In the genomic region with DNA sequence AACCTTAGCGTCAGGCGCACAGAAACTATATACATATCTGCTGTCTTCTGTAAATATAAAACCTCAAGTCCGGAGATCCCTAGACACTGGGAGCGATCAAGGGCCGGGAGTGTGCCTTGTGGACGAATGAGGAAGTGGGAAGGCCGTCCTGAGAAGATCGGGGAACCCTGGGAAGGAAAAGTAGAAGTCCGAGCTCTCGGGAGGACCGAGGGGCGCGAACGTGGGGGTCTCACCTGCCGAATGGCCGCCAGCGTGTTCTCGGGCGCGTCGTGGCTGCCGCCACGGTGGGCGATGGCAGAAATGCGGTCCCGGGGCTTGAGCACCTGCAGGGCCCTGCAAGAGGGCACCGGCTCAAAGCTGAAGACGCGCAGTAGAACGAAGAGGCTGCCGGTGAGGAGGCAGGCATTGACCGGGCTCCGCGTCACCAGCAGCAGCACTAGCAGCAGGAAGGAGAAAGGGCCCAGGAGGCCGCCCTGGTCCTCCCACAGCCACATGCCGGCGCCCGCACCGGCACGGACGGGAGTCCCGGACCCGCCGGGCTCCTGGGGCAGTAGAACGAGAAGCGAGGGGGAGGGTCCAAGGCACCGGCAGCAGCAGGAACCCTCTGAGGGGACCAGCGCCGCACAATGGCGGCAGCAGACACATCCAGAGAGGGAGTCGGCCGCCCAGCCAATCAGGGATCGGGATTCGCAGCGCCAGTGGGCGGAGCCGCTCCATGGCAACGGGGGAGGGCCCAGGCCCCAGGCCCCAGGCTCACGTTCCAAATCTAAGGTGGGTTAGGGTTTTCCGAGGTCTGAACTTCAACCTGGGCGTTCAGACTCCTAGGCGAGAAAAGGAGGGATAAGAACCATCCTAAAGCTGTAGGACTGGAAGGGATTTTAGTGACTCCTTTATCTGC, we compare ENCODE assay signal across 1 cellular context.
TF ChIP-seq lines count a peak whose summit lies in the region.

A gene with protein sequence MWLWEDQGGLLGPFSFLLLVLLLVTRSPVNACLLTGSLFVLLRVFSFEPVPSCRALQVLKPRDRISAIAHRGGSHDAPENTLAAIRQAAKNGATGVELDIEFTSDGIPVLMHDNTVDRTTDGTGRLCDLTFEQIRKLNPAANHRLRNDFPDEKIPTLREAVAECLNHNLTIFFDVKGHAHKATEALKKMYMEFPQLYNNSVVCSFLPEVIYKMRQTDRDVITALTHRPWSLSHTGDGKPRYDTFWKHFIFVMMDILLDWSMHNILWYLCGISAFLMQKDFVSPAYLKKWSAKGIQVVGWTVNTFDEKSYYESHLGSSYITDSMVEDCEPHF (minus strand): TSS at position 628 of the 898 bp plus-strand sequence. CDS start 134 bp downstream, at position 494.

TF ChIP-seq in HepG2, 621 proteins besides CTCF, POLR2A, EP300 and RAD21 (continued from another document and continues in another):
- TF ChIP-seq, protein P1, sequence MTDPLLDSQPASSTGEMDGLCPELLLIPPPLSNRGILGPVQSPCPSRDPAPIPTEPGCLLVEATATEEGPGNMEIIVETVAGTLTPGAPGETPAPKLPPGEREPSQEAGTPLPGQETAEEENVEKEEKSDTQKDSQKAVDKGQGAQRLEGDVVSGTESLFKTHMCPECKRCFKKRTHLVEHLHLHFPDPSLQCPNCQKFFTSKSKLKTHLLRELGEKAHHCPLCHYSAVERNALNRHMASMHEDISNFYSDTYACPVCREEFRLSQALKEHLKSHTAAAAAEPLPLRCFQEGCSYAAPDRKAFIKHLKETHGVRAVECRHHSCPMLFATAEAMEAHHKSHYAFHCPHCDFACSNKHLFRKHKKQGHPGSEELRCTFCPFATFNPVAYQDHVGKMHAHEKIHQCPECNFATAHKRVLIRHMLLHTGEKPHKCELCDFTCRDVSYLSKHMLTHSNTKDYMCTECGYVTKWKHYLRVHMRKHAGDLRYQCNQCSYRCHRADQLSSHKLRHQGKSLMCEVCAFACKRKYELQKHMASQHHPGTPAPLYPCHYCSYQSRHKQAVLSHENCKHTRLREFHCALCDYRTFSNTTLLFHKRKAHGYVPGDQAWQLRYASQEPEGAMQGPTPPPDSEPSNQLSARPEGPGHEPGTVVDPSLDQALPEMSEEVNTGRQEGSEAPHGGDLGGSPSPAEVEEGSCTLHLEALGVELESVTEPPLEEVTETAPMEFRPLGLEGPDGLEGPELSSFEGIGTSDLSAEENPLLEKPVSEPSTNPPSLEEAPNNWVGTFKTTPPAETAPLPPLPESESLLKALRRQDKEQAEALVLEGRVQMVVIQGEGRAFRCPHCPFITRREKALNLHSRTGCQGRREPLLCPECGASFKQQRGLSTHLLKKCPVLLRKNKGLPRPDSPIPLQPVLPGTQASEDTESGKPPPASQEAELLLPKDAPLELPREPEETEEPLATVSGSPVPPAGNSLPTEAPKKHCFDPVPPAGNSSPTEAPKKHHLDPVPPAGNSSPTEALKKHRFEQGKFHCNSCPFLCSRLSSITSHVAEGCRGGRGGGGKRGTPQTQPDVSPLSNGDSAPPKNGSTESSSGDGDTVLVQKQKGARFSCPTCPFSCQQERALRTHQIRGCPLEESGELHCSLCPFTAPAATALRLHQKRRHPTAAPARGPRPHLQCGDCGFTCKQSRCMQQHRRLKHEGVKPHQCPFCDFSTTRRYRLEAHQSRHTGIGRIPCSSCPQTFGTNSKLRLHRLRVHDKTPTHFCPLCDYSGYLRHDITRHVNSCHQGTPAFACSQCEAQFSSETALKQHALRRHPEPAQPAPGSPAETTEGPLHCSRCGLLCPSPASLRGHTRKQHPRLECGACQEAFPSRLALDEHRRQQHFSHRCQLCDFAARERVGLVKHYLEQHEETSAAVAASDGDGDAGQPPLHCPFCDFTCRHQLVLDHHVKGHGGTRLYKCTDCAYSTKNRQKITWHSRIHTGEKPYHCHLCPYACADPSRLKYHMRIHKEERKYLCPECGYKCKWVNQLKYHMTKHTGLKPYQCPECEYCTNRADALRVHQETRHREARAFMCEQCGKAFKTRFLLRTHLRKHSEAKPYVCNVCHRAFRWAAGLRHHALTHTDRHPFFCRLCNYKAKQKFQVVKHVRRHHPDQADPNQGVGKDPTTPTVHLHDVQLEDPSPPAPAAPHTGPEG (CRISPR knock-in tag; IDR thresholded peaks at IDR 0.05) = peak; percentile 69; the same call in 1 of the 2 replicates
- TF ChIP-seq HOXA3 (CRISPR knock-in tag; IDR thresholded peaks at IDR 0.05) (peak; percentile 97), ZBTB39 (CRISPR knock-in tag; IDR thresholded peaks at IDR 0.05) (peak; percentile 7; the same call in 1 of the 2 replicates), ZNF264 (CRISPR knock-in tag; IDR thresholded peaks at IDR 0.05) (no peak), SNAPC2 (CRISPR knock-in tag; IDR thresholded peaks at IDR 0.05) (peak; percentile 67; the same call in 1 of the 2 replicates), DNMT3B (CRISPR knock-in tag; conservative IDR thresholded peaks at IDR 0.05) (no peak; the same call in 1 of the 2 replicates), U2AF1 (optimal IDR thresholded peaks at IDR 0.05; ENCODE audit: low read depth, low read length) (peak; percentile 10), CHD4 (IDR thresholded peaks at IDR 0.05; ENCODE audit: borderline replicate concordance, low read length) (no peak; the same call in 1 of the 2 replicates), ZNF180 (CRISPR knock-in tag; IDR thresholded peaks at IDR 0.05; ENCODE audit: borderline replicate concordance, low read depth) (no peak), RARG (CRISPR knock-in tag; IDR thresholded peaks at IDR 0.05; ENCODE audit: low read depth) (no peak), ZNF503 (CRISPR knock-in tag; IDR thresholded peaks at IDR 0.05) (no peak; the same call in 1 of the 2 replicates), ZBTB38 (CRISPR knock-in tag; IDR thresholded peaks at IDR 0.05) (peak; percentile 85), ZNF501 (CRISPR knock-in tag; IDR thresholded peaks at IDR 0.05) (peak; percentile 97), DMAP1 (CRISPR knock-in tag; IDR thresholded peaks at IDR 0.05) (peak; percentile 81), HNRNPH1 (optimal IDR thresholded peaks at IDR 0.05; ENCODE audit: low read depth, low read length) (no peak), RFX1 (IDR thresholded peaks at IDR 0.05) (peak; percentile 89), SAP130 (CRISPR knock-in tag; IDR thresholded peaks at IDR 0.05; ENCODE audit: low read depth) (peak; percentile 91), CENPT (CRISPR knock-in tag; IDR thresholded peaks at IDR 0.05; ENCODE audit: low read depth) (no peak), FOXP4 (CRISPR knock-in tag; IDR thresholded peaks at IDR 0.05) (peak; percentile 30; the same call in 1 of the 2 replicates), ZSCAN21 (CRISPR knock-in tag; IDR thresholded peaks at IDR 0.05; ENCODE audit: borderline replicate concordance) (peak; percentile 71; the same call in 1 of the 2 replicates), HMGA1 (CRISPR knock-in tag; conservative IDR thresholded peaks at IDR 0.05) (no peak), RNF219 (CRISPR knock-in tag; IDR thresholded peaks at IDR 0.05) (no peak), HMG20A (CRISPR knock-in tag; IDR thresholded peaks at IDR 0.05; ENCODE audit: borderline replicate concordance) (peak; percentile 16; the same call in 1 of the 2 replicates), SETDB1 (CRISPR knock-in tag; IDR thresholded peaks at IDR 0.05; ENCODE audit: borderline replicate concordance) (no peak), ZSCAN20 (CRISPR knock-in tag; IDR thresholded peaks at IDR 0.05; ENCODE audit: borderline replicate concordance) (0 out of 2 replicates have a peak, but pooled peaks have one; percentile 42), MEIS2 (CRISPR knock-in tag; IDR thresholded peaks at IDR 0.05) (peak; percentile 19; the same call in 1 of the 2 replicates), FOXK1 (CRISPR knock-in tag; IDR thresholded peaks at IDR 0.05; ENCODE audit: borderline replicate concordance, low read depth) (peak; percentile 85; the same call in 1 of the 2 replicates), HOXA5 (CRISPR knock-in tag; IDR thresholded peaks at IDR 0.05) (peak; percentile 58), SPEN (CRISPR knock-in tag; IDR thresholded peaks at IDR 0.05; ENCODE audit: low read depth) (peak; percentile 72), FOXM1 (CRISPR knock-in tag; IDR thresholded peaks at IDR 0.05) (no peak), CBX2 (IDR thresholded peaks at IDR 0.05; ENCODE audit: low read depth, low read length) (no peak), CBX2 (CRISPR knock-in tag; IDR thresholded peaks at IDR 0.05; ENCODE audit: low read depth) (no peak)
- TF ChIP-seq, protein P2, sequence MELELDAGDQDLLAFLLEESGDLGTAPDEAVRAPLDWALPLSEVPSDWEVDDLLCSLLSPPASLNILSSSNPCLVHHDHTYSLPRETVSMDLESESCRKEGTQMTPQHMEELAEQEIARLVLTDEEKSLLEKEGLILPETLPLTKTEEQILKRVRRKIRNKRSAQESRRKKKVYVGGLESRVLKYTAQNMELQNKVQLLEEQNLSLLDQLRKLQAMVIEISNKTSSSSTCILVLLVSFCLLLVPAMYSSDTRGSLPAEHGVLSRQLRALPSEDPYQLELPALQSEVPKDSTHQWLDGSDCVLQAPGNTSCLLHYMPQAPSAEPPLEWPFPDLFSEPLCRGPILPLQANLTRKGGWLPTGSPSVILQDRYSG (CRISPR knock-in tag; IDR thresholded peaks at IDR 0.05) = peak; percentile 36; the same call in 1 of the 2 replicates
- TF ChIP-seq, protein P3, sequence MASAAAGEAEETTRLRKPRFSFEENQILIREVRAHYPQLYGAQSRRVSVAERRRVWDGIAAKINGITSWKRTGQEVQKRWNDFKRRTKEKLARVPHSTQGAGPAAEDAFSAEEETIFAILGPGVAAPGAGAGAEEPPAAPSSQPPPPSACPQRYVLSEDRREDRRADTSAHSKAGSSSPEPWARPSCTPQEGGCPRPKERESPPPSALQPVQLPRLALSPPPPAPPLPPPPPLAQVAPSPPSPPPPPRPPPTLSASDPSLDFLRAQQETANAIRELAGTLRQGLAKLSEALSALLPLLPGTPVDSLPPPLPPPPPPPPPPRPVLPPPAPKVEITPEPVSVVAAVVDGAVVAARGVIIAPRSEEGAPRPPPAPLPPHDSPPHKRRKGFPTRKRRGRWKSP (CRISPR knock-in tag; IDR thresholded peaks at IDR 0.05) = peak; percentile 70; the same call in 1 of the 2 replicates
